In the genomic region with DNA sequence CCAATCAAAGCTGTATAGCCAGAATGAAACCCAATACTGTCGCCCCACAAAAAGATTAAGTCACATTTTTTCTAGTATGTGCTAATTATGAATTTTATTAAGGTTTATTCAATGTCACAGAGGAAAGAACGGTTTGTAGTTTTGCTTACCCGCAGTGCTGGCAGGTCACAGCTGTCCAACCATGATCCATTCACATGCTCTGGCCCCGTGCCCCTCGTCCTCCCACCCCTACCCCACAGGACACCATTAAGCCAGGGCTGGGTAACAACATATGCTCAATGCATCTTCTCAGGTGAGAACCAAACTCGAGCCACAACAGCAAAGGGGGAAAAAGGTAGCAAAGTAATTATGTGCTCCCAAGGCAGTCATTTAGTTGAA, we compare ENCODE assay signal across 8 cellular contexts. TPM values are rescaled to one million over a fixed set of nuclear protein-coding genes. Genes with fewer than 3 reads are reported as not detected.
DNase-seq lines count a peak whose midpoint lies in the region; ATAC-seq and TF ChIP-seq lines count a peak whose summit lies in the region.

No MANE protein-coding gene starts in this region.

- H3K9me3 Mint-ChIP-seq in chondrocyte (ENCODE audit: low read depth) (no peaks in the 10 kb centered on the region), natural killer cell (no peaks in the 10 kb centered on the region)

- H3K36me3 Mint-ChIP-seq in chondrocyte (ENCODE audit: low read depth) (peaks cover 8% of the 10 kb centered on the region), natural killer cell (no peaks in the 10 kb centered on the region)

- no peaks in the 10 kb centered on the region for H4K20me1 ChIP-seq in KMS-11 (ENCODE audit: insufficient read depth)

- ATAC-seq in natural killer cell, result no peak

- H3K27me3 ChIP-seq in KMS-11 (ENCODE audit: insufficient read depth, low read depth), result no peaks in the 10 kb centered on the region

- H3K4me2 ChIP-seq in KMS-11, result peak overlapping the region; percentile 72

- DNase-seq in AG10803 (ENCODE audit: low read depth) (no peak), chondrocyte (ENCODE audit: low spot score) (peak; percentile 15), natural killer cell (no peak), ACHN (no peak), SKM-1 treated with dmso at 0.1 percent for 144 hours (lab: John Stamatoyannopoulos, UW; ENCODE audit: unreplicated experiment) (no peak), medulla oblongata (ENCODE audit: extremely low spot score) (no peak)
- DNase-seq in activated CD4-positive, CD25-positive, alpha-beta regulatory T cell treated with anti-CD3 and anti-CD28 coated beads, Interleukin-2, amount 50 U/mL, for 72 hours, result no peak

- H3K4me1 ChIP-seq in KMS-11 (ENCODE audit: low read depth, poor library complexity, severe bottlenecking), result peaks cover 12% of the 10 kb centered on the region

- peak overlapping the region; percentile 94 for H3K4me3 Mint-ChIP-seq in chondrocyte (ENCODE audit: unreplicated experiment)
- H3K4me3 Mint-ChIP-seq in natural killer cell, result peak overlapping the region; percentile 89

- H3K79me2 ChIP-seq in KMS-11 (ENCODE audit: insufficient read depth, low read depth), result no peaks in the 10 kb centered on the region

- TF ChIP-seq CTCF in AG10803 (conservative IDR thresholded peaks at IDR 0.05; ENCODE audit: low read length), result no peak
- no peak for TF ChIP-seq CTCF in KMS-11 (conservative IDR thresholded peaks at IDR 0.05; ENCODE audit: low read depth, low read length)
- TF ChIP-seq CTCF in chondrocyte (IDR thresholded peaks at IDR 0.05), result no peak
- no peak for TF ChIP-seq CTCF in natural killer cell (IDR thresholded peaks at IDR 0.05)

- H3K4me3 ChIP-seq in AG10803 (ENCODE audit: low read length) (peak overlapping the region; percentile 50), KMS-11 (IDR thresholded peaks at IDR 0.05; ENCODE audit: insufficient read depth, low read depth, low read length) (no peak overlapping the region)

- H3K27ac ChIP-seq in KMS-11, result peak overlapping the region; percentile 20; the same call in 1 of the 2 replicates

- H3K9ac ChIP-seq in KMS-11, result peak overlapping the region; percentile 78; the same call in 1 of the 2 replicates

- H3K36me3 ChIP-seq in KMS-11 (ENCODE audit: insufficient read depth), result no peaks in the 10 kb centered on the region

- peak overlapping the region; percentile 92 for H2AFZ ChIP-seq in KMS-11 (ENCODE audit: low read depth)

- no peaks in the 10 kb centered on the region for H3K27me3 Mint-ChIP-seq in chondrocyte (ENCODE audit: low read depth)
- H3K27me3 Mint-ChIP-seq in natural killer cell (ENCODE audit: low read depth in 2 of 2), result no peaks in the 10 kb centered on the region

- in situ Hi-C loops in ACHN (cut with HindIII; ENCODE audit: low pct_ligation_motif_present, low pct_unique_long_range_greater_than_20kb, low sequenced_read_pairs), result no loop called here

- H3K27ac Mint-ChIP-seq in chondrocyte (ENCODE audit: unreplicated experiment) (peak overlapping the region; percentile 81), natural killer cell (peak overlapping the region; percentile 65 to 92)

- H3K4me1 Mint-ChIP-seq in chondrocyte (ENCODE audit: low read depth) (peaks cover 16% of the 10 kb centered on the region), natural killer cell (peaks cover 11 to 13% of the 10 kb centered on the region in 2 donors)

- intact Hi-C loops in natural killer cell (cut with micrococcal nuclease), result loop anchor here (1.0 to 10.0 kb wide), 3 partner anchors 37 to 57 kb away; partner anchors contain the start of genes ACOX1, MRPL38 and TEN1

RNA-seq across cellular contexts. Expression of gene FBF1, which starts 0.6 kb away (rescaled TPM):
- total RNA-seq in chondrocyte (6.7 to 19.8 TPM (median 7.5 TPM) in 3 replicates), natural killer cell (10 to 100 TPM; 24.9 to 34.0 (median 33.0) TPM)

RNA-seq across cellular contexts. Expression of gene MRPL38, which starts 36.7 kb away (rescaled TPM):
- 47.4 to 53.3 TPM (median 49.8 TPM) in 3 replicates for total RNA-seq in chondrocyte
- total RNA-seq in natural killer cell, result 100 to 1,000 TPM in 1 of 3 donors, 10 to 100 TPM in 2; 68.6 to 110 (median 96.7) TPM

RNA-seq across cellular contexts. Expression of gene ACOX1, which starts 37.5 kb away (rescaled TPM):
- total RNA-seq in chondrocyte (50.2 to 63.3 TPM (median 52.3 TPM) in 3 replicates), natural killer cell (10 to 100 TPM; 22.8 to 48.2 (median 28.2) TPM)

RNA-seq across cellular contexts. Expression of gene TEN1, which starts 37.6 kb away (rescaled TPM):
- 17.1 to 22.2 TPM (median 21.8 TPM) in 3 replicates for total RNA-seq in chondrocyte
- 10 to 100 TPM; 23.0 to 30.7 (median 24.3) TPM for total RNA-seq in natural killer cell

RNA-seq across cellular contexts. Expression of gene TRIM65, which starts 44.7 kb away (rescaled TPM):
- total RNA-seq in chondrocyte, result 25.2 to 27.1 TPM (median 27.0 TPM) in 3 replicates
- 10 to 100 TPM; 19.2 to 26.9 (median 22.5) TPM for total RNA-seq in natural killer cell
